In genomic region chr4:123018391-123018755, GRCh38 we compare ENCODE assay signal across 18 cellular contexts.
A peak's percentile ranks its signal among the peaks of the same experiment; 100 is the strongest.
DNase-seq lines count a peak whose midpoint lies in the region; ATAC-seq and FAIRE-seq lines count a peak whose summit lies in the region.
"Had no signal": no experiment of that assay in that cellular context is flagged by ENCODE, and none has a peak within 500 bp of the region (broad histone marks: within the 10 kb centered on the region; RNA-seq: fewer than 3 reads in every experiment).

No MANE protein-coding gene starts in this region.

- H3K9me3 ChIP-seq in SJCRH30 (replicated peaks) (peaks cover 3% of the 10 kb centered on the region; the same call in 1 of the 2 replicates), skeletal muscle satellite cell (replicated peaks; ENCODE audit: low read length) (no peaks in the 10 kb centered on the region)

- H3K9ac ChIP-seq in skeletal muscle satellite cell (ENCODE audit: low read depth, low read length): peak overlapping the region; percentile 77

- no peak for ATAC-seq in GM18520 (IDR thresholded peaks at IDR 0.05; ENCODE audit: unreplicated experiment)
- no peak for ATAC-seq in HG03039 (IDR thresholded peaks at IDR 0.05; ENCODE audit: unreplicated experiment)

- H3K4me1 ChIP-seq in SJCRH30 (peaks cover 24% of the 10 kb centered on the region), skeletal muscle satellite cell (ENCODE audit: control insufficient read depth, insufficient read depth, low read length) (peaks cover 46% of the 10 kb centered on the region)

- peak; percentile 64 to 81 for DNase-seq in SJCRH30
- DNase-seq in dermis blood vessel endothelial cell: peak; percentile 7
- DNase-seq in HuH-7.5 (ENCODE audit: low spot score): no peak
- DNase-seq: Calu3; CD4-positive, CD25-positive, alpha-beta regulatory T cell; DMS79; NCI-H187; NCI-H345; NCI-H69; NK-92 treated with Interleukin-12 subunit alpha and Interleukin-12 subunit beta, amount 100 ng/mL, for 24 hours; SIG-M5 had no signal

- H3K4me3 ChIP-seq in SJCRH30 (peak overlapping the region; percentile 27), skeletal muscle satellite cell (ENCODE audit: low read length) (peak overlapping the region; percentile 41)

- H3K4me2 ChIP-seq in skeletal muscle satellite cell (ENCODE audit: low read length): peak overlapping the region; percentile 74

- H3K36me3 ChIP-seq in SJCRH30 (peaks cover 11% of the 10 kb centered on the region), skeletal muscle satellite cell (ENCODE audit: insufficient read depth, low read length) (no peaks in the 10 kb centered on the region)

- peak; percentile 25 for FAIRE-seq in G401.6 (lab: Jason Lieb, UNC)
- FAIRE-seq: H1, HTR-8/SVneo had no signal

- H3K27me3 ChIP-seq in SJCRH30 (no peaks in the 10 kb centered on the region), skeletal muscle satellite cell (ENCODE audit: control insufficient read depth, insufficient read depth, low read length) (no peaks in the 10 kb centered on the region)

- H3K27ac ChIP-seq in SJCRH30: peak overlapping the region; percentile 90
- H3K27ac ChIP-seq: HL-60 had no signal
